9 cellular contexts compared by ENCODE assay signal in the genomic region with DNA sequence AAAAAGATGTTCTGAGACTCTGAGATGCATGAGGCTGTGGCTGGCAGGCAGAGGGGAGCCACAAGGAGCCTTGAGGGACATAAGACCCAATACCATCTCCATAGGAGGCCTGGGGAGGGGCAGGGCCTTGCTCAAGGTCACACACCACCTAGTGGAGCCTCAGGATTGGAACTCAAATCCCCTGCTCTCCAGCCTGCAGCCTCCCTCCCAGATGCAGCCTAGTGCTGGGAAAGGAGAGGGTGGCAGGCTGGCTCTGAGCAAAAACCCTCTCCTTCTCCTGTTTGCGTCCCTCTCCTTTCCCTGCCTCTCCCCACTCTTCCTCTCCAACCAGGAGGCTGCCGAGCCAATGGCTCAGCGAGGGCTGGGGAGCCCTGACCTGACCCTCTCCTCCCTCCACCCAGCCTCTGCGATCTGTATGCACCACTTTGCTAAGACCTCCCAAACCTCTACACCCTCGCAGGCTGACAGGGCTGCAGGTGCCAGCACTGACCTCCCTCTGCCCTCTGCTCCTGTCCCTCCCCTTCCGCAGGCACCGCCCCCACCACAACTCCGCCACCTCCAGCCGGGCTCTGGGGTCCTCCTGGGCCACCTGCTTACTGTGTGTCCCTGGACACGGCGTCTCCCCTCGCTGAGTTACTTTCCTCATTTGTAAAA. TPM values are rescaled to one million over a fixed set of nuclear protein-coding genes. Genes with fewer than 3 reads are reported as not detected.
DNase-seq lines count a peak whose midpoint lies in the region; ATAC-seq and TF ChIP-seq lines count a peak whose summit lies in the region.
"Had no signal": no experiment of that assay in that cellular context is flagged by ENCODE, and none has a peak within 500 bp of the region (broad histone marks: within the 10 kb centered on the region; RNA-seq: fewer than 3 reads in every experiment).

No MANE protein-coding gene starts in this region.

- no peaks in the 10 kb centered on the region for H3K9me3 Mint-ChIP-seq in neural crest cell

- peak overlapping the region; percentile 43 for H3K27ac Mint-ChIP-seq in neural crest cell (ENCODE audit: unreplicated experiment)

- H3K4me3 Mint-ChIP-seq in neural crest cell, result peak overlapping the region; percentile 83

- H3K36me3 Mint-ChIP-seq in neural crest cell (ENCODE audit: low read depth), result no peaks in the 10 kb centered on the region

- H3K4me1 ChIP-seq in NT2/D1 (ENCODE audit: insufficient read depth, insufficient read length) (peaks cover 16% of the 10 kb centered on the region), ectodermal cell (ENCODE audit: control insufficient read depth, insufficient read depth, low read length) (peaks cover 17% of the 10 kb centered on the region)

- peaks cover 23% of the 10 kb centered on the region for H3K27me3 ChIP-seq in NT2/D1 (ENCODE audit: insufficient read depth, insufficient read length)
- H3K27me3 ChIP-seq in ectodermal cell (ENCODE audit: control insufficient read depth, insufficient read depth, low read length, poor library complexity, severe bottlenecking), result peaks cover 32% of the 10 kb centered on the region

- peaks cover 19% of the 10 kb centered on the region for H3K4me1 Mint-ChIP-seq in neural crest cell

- ATAC-seq in HG03571 (IDR thresholded peaks at IDR 0.05; ENCODE audit: unreplicated experiment), result no peak

- no peaks in the 10 kb centered on the region for H3K9me3 ChIP-seq in NT2/D1 (ENCODE audit: insufficient read depth, low read length)
- H3K9me3 ChIP-seq in ectodermal cell (ENCODE audit: control insufficient read depth, low read length), result no peaks in the 10 kb centered on the region

- DNase-seq in NCI-H1694 treated with DMSO at 0.1 percent for 48 hours (lab: John Stamatoyannopoulos, UW), result peak; percentile 7
- DNase-seq in NCI-H1694 (lab: John Stamatoyannopoulos, UW), result no peak
- DNase-seq in NT2/D1 (ENCODE audit: low read depth, low spot score), result peak; percentile 27
- peak; percentile 31 for DNase-seq in neural crest cell (ENCODE audit: low read depth, low spot score)
- no peak for DNase-seq in HT-29 (ENCODE audit: low spot score)
- no peak for DNase-seq in AG08396 (ENCODE audit: low spot score)

- no peaks in the 10 kb centered on the region for H3K36me3 ChIP-seq in NT2/D1 (ENCODE audit: insufficient read depth, insufficient read length, low read length)
- no peaks in the 10 kb centered on the region for H3K36me3 ChIP-seq in ectodermal cell (ENCODE audit: control insufficient read depth, insufficient read depth, low read length)

- peak; percentile 26 for TF ChIP-seq CTCF in neural crest cell (conservative IDR thresholded peaks at IDR 0.05)

- H3K4me3 ChIP-seq in NT2/D1 (ENCODE audit: insufficient read length, low read depth) (peak overlapping the region; percentile 44), ectodermal cell (ENCODE audit: insufficient read depth, low read depth, low read length) (peak overlapping the region; percentile 39)

- H3K9ac ChIP-seq in NT2/D1 (ENCODE audit: insufficient read length, low read depth), result no peak overlapping the region

- H3K27ac ChIP-seq in ectodermal cell (ENCODE audit: insufficient read depth, low read depth, low read length, poor library complexity, severe bottlenecking), result no peak overlapping the region
- H3K27ac ChIP-seq: C4-2B had no signal

- peaks cover 6% of the 10 kb centered on the region for H3K27me3 Mint-ChIP-seq in neural crest cell (ENCODE audit: low read depth)

- WGBS in ectodermal cell, 2 experiments, result 3% methylated on average over 12 of the region's 12 CpGs

RNA-seq across cellular contexts. Expression of gene IGLL1, which starts 14.7 kb away (rescaled TPM):
- polyA plus RNA-seq in ectodermal cell (2013, experiment 1 of 4), result not detected
- polyA plus RNA-seq in ectodermal cell (2013, experiment 2 of 4), result not detected
- not detected for polyA plus RNA-seq in ectodermal cell (2013, experiment 3 of 4)
- polyA plus RNA-seq in ectodermal cell (2013, experiment 4 of 4), result not detected
- not detected in 2 replicates for total RNA-seq in neural crest cell
- total RNA-seq in HT-29 (2014; rRNA removed; shearing (Covaris generic)), result not detected in 2 replicates

Comparison
In these comparisons a context has a peak if more than half of its experiments do, and no peak if none do; other contexts are left out.
1. DNase-seq: peak in NCI-H1694 treated with DMSO at 0.1 percent for 48 hours (single experiment), NT2/D1 (single experiment) and neural crest cell (single experiment); none in NCI-H1694 (single experiment), HT-29 (single experiment) and AG08396 (single experiment).